ENCODE assay signal across 21 cellular contexts in the genomic region with DNA sequence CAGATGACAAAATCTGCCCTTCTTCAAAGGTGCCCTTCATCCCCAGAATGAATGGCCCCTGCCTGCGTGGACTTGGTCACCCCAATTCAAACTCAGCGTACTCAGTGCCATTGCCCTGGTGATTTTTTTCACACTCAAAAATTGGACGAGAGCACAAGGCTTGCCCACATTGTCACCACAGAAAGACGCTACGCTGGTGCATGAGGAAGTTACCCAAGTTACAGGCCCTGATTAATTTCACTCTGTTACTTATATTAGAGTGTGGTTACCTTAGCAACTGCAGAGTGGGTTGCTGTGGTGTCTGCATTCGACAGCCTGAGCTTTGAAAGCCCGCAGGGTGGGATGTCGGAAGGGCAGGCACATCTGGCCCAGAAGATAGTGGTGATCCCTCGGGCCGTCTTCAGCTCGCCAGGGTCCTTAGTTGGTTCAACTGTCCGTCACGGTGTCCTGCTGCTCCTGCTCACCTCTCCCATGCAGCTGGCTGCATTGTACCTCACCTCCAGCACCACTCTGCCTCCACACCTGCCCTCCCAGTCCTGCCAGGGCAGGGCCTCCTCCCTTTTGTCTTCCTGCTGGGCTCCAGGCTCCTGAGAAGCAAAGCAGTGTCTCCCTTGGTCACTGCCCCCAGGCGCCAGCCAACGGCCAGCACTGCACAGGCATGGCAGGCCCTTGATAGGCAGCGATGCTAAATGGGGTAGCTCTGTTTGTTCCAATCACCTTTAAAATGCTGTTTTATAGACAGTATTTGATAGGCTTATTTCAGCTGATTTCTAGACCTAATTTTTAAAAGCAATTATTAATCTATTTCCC.
"Had no signal": no experiment of that assay in that cellular context is flagged by ENCODE, and none has a peak within 500 bp of the region (broad histone marks: within the 10 kb centered on the region; RNA-seq: fewer than 3 reads in every experiment).

No MANE protein-coding gene starts in this region.

- H3K27me3 ChIP-seq: foreskin keratinocyte, hepatocyte, transverse colon, vagina had no signal

- DNase-seq: activated CD4-positive, alpha-beta T cell treated with anti-CD3 and anti-CD28 coated beads for 1 hour; activated CD8-positive, alpha-beta memory T cell treated with anti-CD3 and anti-CD28 coated beads for 24 hours; activated CD8-positive, alpha-beta memory T cell treated with anti-CD3 and anti-CD28 coated beads, Interleukin-2, amount 50 U/mL, for 4 hours; activated T-cell treated with anti-CD3 and anti-CD28 coated beads, Interleukin-2, amount 50 U/mL, for 24 hours; aorta; effector CD4-positive, alpha-beta T cell; erythroblast; foreskin keratinocyte; retina; stimulated activated CD4-positive, alpha-beta T cell treated with anti-CD3 and anti-CD28 coated beads, Interleukin-2, amount 100 ng/mL, for 48 hours; stimulated activated CD8-positive, alpha-beta memory T cell treated with anti-CD3 and anti-CD28 coated beads, Interleukin-4, amount 100 ng/mL, for 48 hours; stimulated activated naive B cell treated with anti-CD40 and anti-IgM and Interleukin-4, amounts not matched to agents 10 μg/mL and 1 μg/mL and 100 μg/mL, for 72 hours; transverse colon had no signal

- H2AFZ ChIP-seq: hepatocyte had no signal

- H3K27me3 Mint-ChIP-seq: activated T-cell treated with anti-CD3 and anti-CD28 coated beads, Interleukin-2, amount 50 U/mL, for 24 hours; activated T-helper 17 cell treated with anti-CD3 and anti-CD28 coated beads, Interleukin-2, amount 50 U/mL, for 72 hours; memory B cell had no signal

- H3K27ac Mint-ChIP-seq: activated naive CD4-positive, alpha-beta T cell treated with anti-CD3 and anti-CD28 coated beads, Interleukin-2, amount 50 U/mL, for 72 hours; activated T-cell treated with anti-CD3 and anti-CD28 coated beads, Interleukin-2, amount 50 U/mL, for 24 hours; activated T-helper 17 cell treated with anti-CD3 and anti-CD28 coated beads, Interleukin-2, amount 50 U/mL, for 72 hours; dendritic cell treated with granulocyte-macrophage colony-stimulating factor and Interleukin-4, amounts not matched to agents 40 ng/mL and 50 ng/mL, for 4 days; memory B cell; nephron; stimulated activated naive B cell treated with anti-CD40 and anti-IgM and Interleukin-4, amounts not matched to agents 10 μg/mL and 1 μg/mL and 100 μg/mL, for 72 hours had no signal

- H3K4me1 ChIP-seq: foreskin keratinocyte, transverse colon, vagina had no signal

- H3K36me3 Mint-ChIP-seq: stimulated activated naive B cell treated with anti-CD40 and anti-IgM and Interleukin-4, amounts not matched to agents 10 μg/mL and 1 μg/mL and 100 μg/mL, for 72 hours had no signal

- ATAC-seq: activated naive CD4-positive, alpha-beta T cell treated with anti-CD3 and anti-CD28 coated beads, Interleukin-2, amount 50 U/mL, for 72 hours; activated T-helper 17 cell treated with anti-CD3 and anti-CD28 coated beads, Interleukin-2, amount 50 U/mL, for 72 hours; foreskin keratinocyte; stimulated activated naive B cell treated with anti-CD40 and anti-IgM and Interleukin-4, amounts not matched to agents 10 μg/mL and 1 μg/mL and 100 μg/mL, for 72 hours had no signal

- H3K4me1 Mint-ChIP-seq: activated T-helper 17 cell treated with anti-CD3 and anti-CD28 coated beads, Interleukin-2, amount 50 U/mL, for 72 hours; memory B cell; nephron; stimulated activated naive B cell treated with anti-CD40 and anti-IgM and Interleukin-4, amounts not matched to agents 10 μg/mL and 1 μg/mL and 100 μg/mL, for 72 hours had no signal

- H3K4me2 ChIP-seq: hepatocyte had no signal

- H3K27ac ChIP-seq: foreskin keratinocyte, hepatocyte, transverse colon, vagina had no signal

- H3K79me2 ChIP-seq: hepatocyte had no signal

- H3K4me3 Mint-ChIP-seq: activated T-cell treated with anti-CD3 and anti-CD28 coated beads, Interleukin-2, amount 50 U/mL, for 24 hours; activated T-helper 17 cell treated with anti-CD3 and anti-CD28 coated beads, Interleukin-2, amount 50 U/mL, for 72 hours; brain; dendritic cell treated with granulocyte-macrophage colony-stimulating factor and Interleukin-4, amounts not matched to agents 40 ng/mL and 50 ng/mL, for 4 days; memory B cell; nephron; stimulated activated naive B cell treated with anti-CD40 and anti-IgM and Interleukin-4, amounts not matched to agents 10 μg/mL and 1 μg/mL and 100 μg/mL, for 72 hours had no signal

- H3K9me3 ChIP-seq: transverse colon, vagina had no signal
